Comparison of ENCODE assay signal across 25 cellular contexts in genomic region chr9:15433661-15434060, GRCh38. TPM values are rescaled to one million over a fixed set of nuclear protein-coding genes. Genes with fewer than 3 reads are reported as not detected.
DNase-seq lines count a peak whose midpoint lies in the region; ATAC-seq, FAIRE-seq and TF ChIP-seq lines count a peak whose summit lies in the region.
"Had no signal": no experiment of that assay in that cellular context is flagged by ENCODE, and none has a peak within 500 bp of the region (broad histone marks: within the 10 kb centered on the region; RNA-seq: fewer than 3 reads in every experiment).

No MANE protein-coding gene starts in this region.

- no peak overlapping the region for H2AFZ ChIP-seq in HepG2 (ENCODE audit: low read length)

- H3K4me1 Mint-ChIP-seq in CD4-positive, alpha-beta T cell (ENCODE audit: low read depth), result peaks cover 65% of the 10 kb centered on the region

- no peak for TF ChIP-seq CTCF in CD4-positive, alpha-beta T cell (IDR thresholded peaks at IDR 0.05)
- TF ChIP-seq CTCF in ascending aorta (IDR thresholded peaks at IDR 0.05) (no peak), HepG2 (CRISPR knock-in tag; IDR thresholded peaks at IDR 0.05) (no peak)

- H3K4me3 ChIP-seq in ascending aorta (no peak overlapping the region), HepG2 (replicated peaks in 1 of 3; ENCODE audit: insufficient read depth in 1 of 3, low read depth in 2 of 3, low read length in 3 of 3) (no peak overlapping the region)
- H3K4me3 ChIP-seq: BLaER1 treated with 17β-estradiol and CSF1 and Interleukin-3, amounts not matched to agents 10 nM and 100 nM; breast epithelium; pancreas; tibial nerve had no signal

- peaks cover 87% of the 10 kb centered on the region for H3K36me3 Mint-ChIP-seq in CD4-positive, alpha-beta T cell (ENCODE audit: low read depth)

- H3K36me3 ChIP-seq in ascending aorta, result peaks cover 8 to 27% of the 10 kb centered on the region in 2 donors
- peaks cover 3 to 49% of the 10 kb centered on the region in 2 experiments for H3K36me3 ChIP-seq in HepG2 (replicated peaks in 1 of 2; ENCODE audit: control insufficient read depth in 1 of 2, insufficient read depth in 2 of 2, low read length in 2 of 2)
- H3K36me3 ChIP-seq: breast epithelium, pancreas had no signal

- POLR2A ChIA-PET in CD4-positive, alpha-beta T cell (lab: Charles Lee), result interaction anchor here (1.7 kb wide), 1 partner anchor 10 kb away, joined by 6 read pairs; the partner anchor contains the start of gene SNAPC3
- POLR2A ChIA-PET in HepG2 (lab: Yijun Ruan, JAX), result no interaction called here

- H3K27ac Mint-ChIP-seq in CD4-positive, alpha-beta T cell, result peak overlapping the region; percentile 40
- H3K27ac Mint-ChIP-seq: activated naive CD8-positive, alpha-beta T cell treated with anti-CD3 and anti-CD28 coated beads, Interleukin-2, amount 50 U/mL, for 24 hours; activated T-helper 17 cell treated with anti-CD3 and anti-CD28 coated beads, Interleukin-2, amount 50 U/mL, for 72 hours had no signal

- no peak overlapping the region for H3K4me3 Mint-ChIP-seq in CD4-positive, alpha-beta T cell
- H3K4me3 Mint-ChIP-seq: activated naive CD8-positive, alpha-beta T cell treated with anti-CD3 and anti-CD28 coated beads, Interleukin-2, amount 50 U/mL, for 24 hours; activated T-helper 17 cell treated with anti-CD3 and anti-CD28 coated beads, Interleukin-2, amount 50 U/mL, for 72 hours; naive thymus-derived CD8-positive, alpha-beta T cell had no signal

- no peak overlapping the region for H3K9ac ChIP-seq in HepG2 (ENCODE audit: insufficient read depth, low read depth, low read length)
- H3K9ac ChIP-seq: BLaER1 treated with 17β-estradiol and CSF1 and Interleukin-3, amounts not matched to agents 10 nM and 100 nM had no signal

- no peak for TF ChIP-seq RAD21 in HepG2 (CRISPR knock-in tag; IDR thresholded peaks at IDR 0.05)

- no peak for ATAC-seq in CD4-positive, alpha-beta T cell (ENCODE audit: poor library complexity)
- ATAC-seq in GM19023 (IDR thresholded peaks at IDR 0.05; ENCODE audit: unreplicated experiment) (peak; percentile 69), HG02571 (IDR thresholded peaks at IDR 0.05; ENCODE audit: unreplicated experiment) (peak; percentile 56), HG03378 (IDR thresholded peaks at IDR 0.05; ENCODE audit: unreplicated experiment) (peak; percentile 67), HG03342 (IDR thresholded peaks at IDR 0.05; ENCODE audit: unreplicated experiment) (no peak), HepG2 (no peak)
- ATAC-seq: activated naive CD8-positive, alpha-beta T cell treated with anti-CD3 and anti-CD28 coated beads, Interleukin-2, amount 50 U/mL, for 24 hours; activated T-helper 17 cell treated with anti-CD3 and anti-CD28 coated beads, Interleukin-2, amount 50 U/mL, for 72 hours; HCT116; naive thymus-derived CD8-positive, alpha-beta T cell; Panc1; pancreas had no signal

- TF ChIP-seq EP300 in HepG2 (IDR thresholded peaks at IDR 0.05; ENCODE audit: low read depth in 2 of 2, low read length in 2 of 2) (no peak), HepG2 (CRISPR knock-in tag; IDR thresholded peaks at IDR 0.05; ENCODE audit: borderline replicate concordance) (no peak)

- BruUV-seq in HepG2 (replicated peaks; lab: Mats Ljungman, UMichigan), result no TSS peak

- H3K9me3 ChIP-seq in CD4-positive, alpha-beta T cell (ENCODE audit: control insufficient read depth, low read length), result no peaks in the 10 kb centered on the region
- H3K9me3 ChIP-seq in ascending aorta, result no peaks in the 10 kb centered on the region
- no peaks in the 10 kb centered on the region for H3K9me3 ChIP-seq in HepG2 (ENCODE audit: low read length)
- H3K9me3 ChIP-seq: breast epithelium, pancreas, tibial nerve had no signal

- whole genome bisulfite sequencing in HepG2 (ENCODE audit: low lambda C conversion rate), result 97% methylated on average over 3 of the region's 3 CpGs

- no peak for TF ChIP-seq POLR2A in HepG2 (IDR thresholded peaks at IDR 0.05; ENCODE audit: insufficient read depth in 1 of 2, low read depth in 2 of 2, low read length in 2 of 2)

- in situ Hi-C loops in HepG2 (cut with HindIII; ENCODE audit: extremely low pct_ligation_motif_present, low pct_unique_long_range_greater_than_20kb), result no loop called here

- no peaks in the 10 kb centered on the region for H3K9me3 Mint-ChIP-seq in CD4-positive, alpha-beta T cell
- H3K9me3 Mint-ChIP-seq: activated naive CD8-positive, alpha-beta T cell treated with anti-CD3 and anti-CD28 coated beads, Interleukin-2, amount 50 U/mL, for 24 hours; activated T-helper 17 cell treated with anti-CD3 and anti-CD28 coated beads, Interleukin-2, amount 50 U/mL, for 72 hours; naive thymus-derived CD8-positive, alpha-beta T cell had no signal

- no peaks in the 10 kb centered on the region for H3K27me3 Mint-ChIP-seq in CD4-positive, alpha-beta T cell
- H3K27me3 Mint-ChIP-seq: activated naive CD8-positive, alpha-beta T cell treated with anti-CD3 and anti-CD28 coated beads, Interleukin-2, amount 50 U/mL, for 24 hours; activated T-helper 17 cell treated with anti-CD3 and anti-CD28 coated beads, Interleukin-2, amount 50 U/mL, for 72 hours; naive thymus-derived CD8-positive, alpha-beta T cell had no signal

- no peak overlapping the region for H3K27ac ChIP-seq in CD4-positive, alpha-beta T cell (ENCODE audit: low read depth, low read length)
- H3K27ac ChIP-seq in ascending aorta (no peak overlapping the region), HepG2 (ENCODE audit: extremely low read length, insufficient read depth, low read length) (no peak overlapping the region)
- H3K27ac ChIP-seq: breast epithelium, pancreas, tibial nerve had no signal

- intact Hi-C loops in CD4-positive, alpha-beta T cell (cut with DNase I, micrococcal nuclease), result loop anchor here in 1 of 2 experiments (5.0 kb wide), 1 partner anchor 34 kb away; no protein-coding TSS in a partner anchor
- intact Hi-C loops in ascending aorta (cut with DNase I), result no loop called here
- intact Hi-C loops in HepG2 (cut with micrococcal nuclease; ENCODE audit: unreplicated experiment), result no loop called here

- H3K4me1 ChIP-seq in ascending aorta, result peaks cover 0 to 3% of the 10 kb centered on the region in 2 donors
- H3K4me1 ChIP-seq in HepG2 (ENCODE audit: insufficient read depth, low read length), result peaks cover 12% of the 10 kb centered on the region

- FAIRE-seq in HepG2 (lab: Jason Lieb, UNC), result no peak

- H3K27me3 ChIP-seq in CD4-positive, alpha-beta T cell (ENCODE audit: control insufficient read depth, insufficient read depth, low read length), result no peaks in the 10 kb centered on the region
- H3K27me3 ChIP-seq in ascending aorta (no peaks in the 10 kb centered on the region), HepG2 (ENCODE audit: control insufficient read depth in 1 of 2, insufficient read depth in 2 of 2, low read length in 2 of 2) (no peaks in the 10 kb centered on the region)
- H3K27me3 ChIP-seq: BLaER1 treated with 17β-estradiol and CSF1 and Interleukin-3, amounts not matched to agents 10 nM and 100 nM; breast epithelium; pancreas; tibial nerve had no signal

- H3K4me2 ChIP-seq in HepG2 (ENCODE audit: low read depth, low read length), result no peak overlapping the region

- CTCF ChIA-PET in CD4-positive, alpha-beta T cell (lab: Charles Lee), result interaction anchor here (1.3 kb wide), 1 partner anchor 11 kb away, joined by 4 read pairs; the partner anchor contains the start of gene SNAPC3
- CTCF ChIA-PET in HepG2 (lab: Yijun Ruan, JAX; ENCODE audit: low intra/inter-chr PET ratio, low total read pairs), result no interaction called here

- DNase-seq in CD4-positive, alpha-beta T cell, result no peak
- DNase-seq in COR-L47 (lab: John Stamatoyannopoulos, UW) (no peak), ascending aorta (ENCODE audit: low spot score in 2 of 2) (no peak), HepG2 (ENCODE audit: low spot score) (no peak)
- DNase-seq: activated naive CD8-positive, alpha-beta T cell treated with anti-CD3 and anti-CD28 coated beads, Interleukin-2, amount 50 U/mL, for 24 hours; dermis blood vessel endothelial cell; DMS153; foreskin fibroblast; Kasumi-1; mesendoderm; naive thymus-derived CD8-positive, alpha-beta T cell; NCI-H82; pancreas; stimulated activated naive CD4-positive, alpha-beta T cell treated with Interleukin-2 at 50 U/mL for 16 hours; T-helper 9 cell had no signal

- H3K79me2 ChIP-seq in HepG2 (ENCODE audit: insufficient read depth, low read length), result peaks cover 41% of the 10 kb centered on the region

- no peaks in the 10 kb centered on the region; the same call in 1 of the 2 replicates for H4K20me1 ChIP-seq in HepG2 (ENCODE audit: insufficient read depth, low read length)

TF ChIP-seq in HepG2, 621 proteins besides CTCF, POLR2A, EP300 and RAD21:
- TF ChIP-seq HMG20A (CRISPR knock-in tag; IDR thresholded peaks at IDR 0.05; ENCODE audit: borderline replicate concordance) (no peak), ZNF558 (CRISPR knock-in tag; IDR thresholded peaks at IDR 0.05; ENCODE audit: borderline replicate concordance) (no peak)

RNA-seq across cellular contexts. Expression of gene SNAPC3, which starts 11.0 kb away (rescaled TPM):
- 1 to 10 TPM; 3.3 to 4.7 TPM for total RNA-seq in CD4-positive, alpha-beta T cell
- 8.8 TPM for total RNA-seq in ascending aorta
- total RNA-seq in HepG2 (2016; rRNA removed; fragmentation: Illumina TruSeq; extraction: Trizol), result 25.5 and 25.6 TPM in 2 replicates
- 3.6 and 4.5 TPM in 2 replicates for total RNA-seq in HepG2 (2016; cell fraction: cytosol; rRNA removed; fragmentation: Illumina TruSeq; extraction: Trizol; ENCODE audit: low read depth)
- total RNA-seq in HepG2 (2016; cell fraction: insoluble cytoplasmic fraction; rRNA removed; fragmentation: Illumina TruSeq; extraction: Trizol), result 24.0 and 25.0 TPM in 2 replicates
- total RNA-seq in HepG2 (2016; cell fraction: membrane; rRNA removed; fragmentation: Illumina TruSeq; extraction: Trizol), result 8.1 and 9.1 TPM in 2 replicates
- 39.1 TPM in 2 replicates for total RNA-seq in HepG2 (2016; cell fraction: nucleus; rRNA removed; fragmentation: Illumina TruSeq; extraction: Trizol)
- polyA plus RNA-seq in HepG2 (2011; rRNA removed), result 20.8 and 26.0 TPM in 2 replicates
- polyA plus RNA-seq in HepG2 (2011; cell fraction: cytosol; rRNA removed), result 11.3 and 14.4 TPM in 2 replicates
- polyA plus RNA-seq in HepG2 (2011; cell fraction: nucleus; rRNA removed), result 28.8 and 32.5 TPM in 2 replicates
- polyA plus RNA-seq in HepG2 (2012), result 17.5 and 20.8 TPM in 2 replicates
- 2.1 and 2.3 TPM in 2 replicates for polyA plus RNA-seq in HepG2 (2016; cell fraction: cytosol; fragmentation: Illumina TruSeq; extraction: Trizol; ENCODE audit: low read depth)
- polyA plus RNA-seq in HepG2 (2016; cell fraction: insoluble cytoplasmic fraction; fragmentation: Illumina TruSeq; extraction: Trizol; ENCODE audit: low read depth), result 25.8 and 27.1 TPM in 2 replicates
- 4.4 and 4.9 TPM in 2 replicates for polyA plus RNA-seq in HepG2 (2016; cell fraction: membrane; fragmentation: Illumina TruSeq; extraction: Trizol; ENCODE audit: low read depth)
- 32.4 and 33.8 TPM in 2 replicates for polyA plus RNA-seq in HepG2 (2016; cell fraction: nucleus; fragmentation: Illumina TruSeq; extraction: Trizol; ENCODE audit: insufficient read depth, low read depth)
- polyA minus RNA-seq in HepG2 (2011; rRNA and poly(A)+ RNA removed; ENCODE audit: low replicate concordance), result 8.8 and 12.1 TPM in 2 replicates
- polyA minus RNA-seq in HepG2 (2011; cell fraction: cytosol; rRNA and poly(A)+ RNA removed), result 14.5 and 18.6 TPM in 2 replicates
- polyA minus RNA-seq in HepG2 (2011; cell fraction: nucleus; rRNA and poly(A)+ RNA removed), result 72.5 and 83.2 TPM in 2 replicates

Comparison
In these comparisons a context has a peak if more than half of its experiments do, and no peak if none do; other contexts are left out.
1. ATAC-seq: peak in GM19023 (single experiment), HG02571 (single experiment) and HG03378 (single experiment); none in CD4-positive, alpha-beta T cell (single experiment), HG03342 (single experiment) and HepG2 (single experiment).